ENCODE assay signal across 8 cellular contexts in the genomic region with DNA sequence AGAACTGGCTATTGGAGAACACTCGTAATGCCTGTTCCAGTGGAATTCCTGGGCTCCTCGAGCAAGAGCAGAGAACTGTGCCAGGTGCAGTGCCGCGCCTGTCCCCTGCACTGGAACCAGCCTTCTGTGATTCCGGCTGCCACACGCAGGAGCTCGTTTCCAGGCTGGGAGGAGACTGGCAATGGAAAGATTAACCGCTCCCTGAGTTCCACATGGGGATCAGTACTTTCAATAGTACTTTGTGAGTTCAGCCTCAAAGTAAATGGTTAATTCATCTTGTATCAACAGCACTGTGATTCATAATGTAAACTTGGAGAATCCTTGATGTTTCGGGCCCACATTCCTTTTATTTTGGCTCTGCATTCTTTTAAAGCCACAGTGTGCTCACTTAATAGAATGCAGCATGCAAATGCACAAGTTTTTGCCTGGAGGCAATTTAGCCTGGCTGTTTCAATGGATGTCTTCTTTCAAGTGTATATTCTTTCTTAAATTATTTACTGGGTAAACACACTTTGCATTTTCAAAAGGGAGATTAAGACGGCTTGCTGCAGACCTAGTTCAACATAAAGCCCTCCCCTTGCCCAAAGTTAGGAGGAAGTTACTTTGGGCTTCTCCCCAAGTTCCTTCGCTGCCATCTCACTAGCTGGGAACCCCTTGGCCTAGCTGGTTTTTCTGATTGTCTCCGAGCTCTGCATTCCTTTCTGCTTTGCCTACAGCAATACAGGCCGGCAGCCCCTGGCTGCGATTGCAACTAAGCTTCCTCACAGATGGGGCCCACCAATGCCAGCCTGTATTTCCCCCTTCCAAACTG.
DNase-seq lines count a peak whose midpoint lies in the region; ATAC-seq, FAIRE-seq and TF ChIP-seq lines count a peak whose summit lies in the region.

No MANE protein-coding gene starts in this region.

- H3K9me3 ChIP-seq in A549 (peaks cover 11% of the 10 kb centered on the region), HUES64 (ENCODE audit: insufficient read depth, low read depth, low read length) (no peaks in the 10 kb centered on the region), mesenchymal stem cell (ENCODE audit: control insufficient read depth, low read length) (no peaks in the 10 kb centered on the region)

- no peaks in the 10 kb centered on the region for H3K36me3 Mint-ChIP-seq in activated CD4-positive, alpha-beta T cell treated with anti-CD3 and anti-CD28 coated beads, Interleukin-2, amount 10 ng/mL, durations not matched to agents 24 days and 14 days (ENCODE audit: low read depth)

- H3K9ac ChIP-seq in HUES64 (ENCODE audit: low read depth, low read length): peak overlapping the region; percentile 45
- peak overlapping the region; percentile 72 for H3K9ac ChIP-seq in mesenchymal stem cell (ENCODE audit: low read length)

- peak overlapping the region; percentile 76 for H4K91ac ChIP-seq in mesenchymal stem cell (ENCODE audit: low read length)

- peak; percentile 82 to 89; a peak in 4 of 5 replicates for TF ChIP-seq EP300 in A549 (IDR thresholded peaks at IDR 0.05)

- no peaks in the 10 kb centered on the region; the same call in 1 of the 2 replicates for H3K27me3 ChIP-seq in HUES64 (ENCODE audit: insufficient read depth, low read length)
- H3K27me3 ChIP-seq in mesenchymal stem cell (ENCODE audit: control insufficient read depth in 1 of 2, insufficient read depth in 1 of 2, low read length in 2 of 2): no peaks in the 10 kb centered on the region

- H3K4me2 ChIP-seq in A549 (peak overlapping the region; percentile 71), mesenchymal stem cell (ENCODE audit: low read length, poor library complexity, severe bottlenecking) (peak overlapping the region; percentile 59)

- H2AFZ ChIP-seq in mesenchymal stem cell (ENCODE audit: low read depth, low read length): no peak overlapping the region

- intact Hi-C loops in activated CD4-positive, alpha-beta T cell treated with anti-CD3 and anti-CD28 coated beads, Interleukin-2, amount 10 ng/mL, durations not matched to agents 24 days and 14 days (cut with micrococcal nuclease): no loop called here

- peak overlapping the region; percentile 84 to 88 for H3K27ac ChIP-seq in A549
- peak overlapping the region; percentile 85 for H3K27ac ChIP-seq in HUES64 (ENCODE audit: low read depth, low read length)
- peak overlapping the region; percentile 96 for H3K27ac ChIP-seq in mesenchymal stem cell (ENCODE audit: low read length, poor library complexity, severe bottlenecking)

- H3K4me3 Mint-ChIP-seq in activated CD4-positive, alpha-beta T cell treated with anti-CD3 and anti-CD28 coated beads, Interleukin-2, amount 10 ng/mL, durations not matched to agents 24 days and 14 days: no peak overlapping the region

- H2AK5ac ChIP-seq in mesenchymal stem cell (ENCODE audit: low read length, severe bottlenecking): peak overlapping the region; percentile 99

- FAIRE-seq in A549 (lab: Jason Lieb, UNC): peak; percentile 99

- peak overlapping the region; percentile 55 for H2BK120ac ChIP-seq in mesenchymal stem cell (ENCODE audit: low read depth, low read length)

- peak; percentile 96 to 97 for DNase-seq in A549 (ENCODE audit: low read depth in 1 of 2, low spot score in 1 of 2)
- peak; percentile 36 for DNase-seq in dermis blood vessel endothelial cell
- peak; percentile 90 for DNase-seq in mesenchymal stem cell
- no peak for DNase-seq in activated CD4-positive, alpha-beta T cell treated with anti-CD3 and anti-CD28 coated beads, Interleukin-2, amount 10 ng/mL, durations not matched to agents 24 days and 14 days
- DNase-seq in activated naive CD4-positive, alpha-beta T cell treated with Interleukin-2 at 50 U/mL for 16 hours: no peak
- no peak for DNase-seq in HuH-7.5 (ENCODE audit: low spot score)

- no peaks in the 10 kb centered on the region for H3K9me3 Mint-ChIP-seq in activated CD4-positive, alpha-beta T cell treated with anti-CD3 and anti-CD28 coated beads, Interleukin-2, amount 10 ng/mL, durations not matched to agents 24 days and 14 days

- peaks cover 31% of the 10 kb centered on the region for H3K4me1 ChIP-seq in A549
- H3K4me1 ChIP-seq in HUES64 (ENCODE audit: insufficient read depth, low read length): peaks cover 71% of the 10 kb centered on the region
- peaks cover 27% of the 10 kb centered on the region for H3K4me1 ChIP-seq in mesenchymal stem cell (ENCODE audit: control insufficient read depth, insufficient read depth, low read depth, low read length)

- peak overlapping the region in 1 of 2 experiments; percentile 57 for H3K14ac ChIP-seq in mesenchymal stem cell (ENCODE audit: low read length in 2 of 2)

- peaks cover 25% of the 10 kb centered on the region for H3K4me1 Mint-ChIP-seq in activated CD4-positive, alpha-beta T cell treated with anti-CD3 and anti-CD28 coated beads, Interleukin-2, amount 10 ng/mL, durations not matched to agents 24 days and 14 days

- peak; percentile 51 to 67 for TF ChIP-seq RAD21 in A549 (conservative IDR thresholded peaks at IDR 0.05 in 1 of 2, IDR thresholded peaks at IDR 0.05 in 1 of 2)

- H2BK15ac ChIP-seq in mesenchymal stem cell (ENCODE audit: low read depth, poor library complexity, severe bottlenecking): no peak overlapping the region

- WGBS in A549 (ENCODE audit: missing lambda C conversion rate): 3% methylated on average over 14 of the region's 14 CpGs
- 11% methylated on average over 14 of the region's 14 CpGs for whole genome bisulfite sequencing in HUES64
- 7% methylated on average over 10 of the region's 14 CpGs for WGBS in mesenchymal stem cell

- no peaks in the 10 kb centered on the region for H3K27me3 Mint-ChIP-seq in activated CD4-positive, alpha-beta T cell treated with anti-CD3 and anti-CD28 coated beads, Interleukin-2, amount 10 ng/mL, durations not matched to agents 24 days and 14 days

- H4K8ac ChIP-seq in mesenchymal stem cell (ENCODE audit: low read length): peak overlapping the region; percentile 79

- no peak for TF ChIP-seq CTCF in A549 (IDR thresholded peaks at IDR 0.05)

- peak overlapping the region in 1 of 2 experiments; percentile 64 for H3K4ac ChIP-seq in mesenchymal stem cell (ENCODE audit: low read depth in 1 of 2, low read length in 2 of 2)

- CTCF ChIA-PET in A549 (lab: Yijun Ruan, JAX): interaction anchor here (0.7 to 2.4 kb wide), 4 partner anchors 90 to 276 kb away, joined by 3 to 7 read pairs (median 4); no protein-coding TSS in a partner anchor

- TF ChIP-seq POLR2A in A549 (IDR thresholded peaks at IDR 0.05; ENCODE audit: low read length): no peak

- H3K4me3 ChIP-seq in A549 (0 out of 3 replicates have a peak overlapping the region, but pooled peaks have one; percentile 7), HUES64 (ENCODE audit: low read length) (peak overlapping the region; percentile 28), mesenchymal stem cell (ENCODE audit: insufficient read depth in 1 of 2, low read depth in 1 of 2, low read length in 2 of 2) (peak overlapping the region; percentile 14 to 76)

- no peak overlapping the region for H3K27ac Mint-ChIP-seq in activated CD4-positive, alpha-beta T cell treated with anti-CD3 and anti-CD28 coated beads, Interleukin-2, amount 10 ng/mL, durations not matched to agents 24 days and 14 days

- POLR2A ChIA-PET in A549 (lab: Yijun Ruan, JAX): interaction anchor here (0.6 to 1.6 kb wide), 7 partner anchors 10 to 590 kb away, joined by 5 to 12 read pairs (median 6); no protein-coding TSS in a partner anchor

- no peak overlapping the region for H3K23ac ChIP-seq in mesenchymal stem cell (ENCODE audit: low read length in 2 of 2)

- ATAC-seq in A549 (peak; percentile 96 to 97), GM21390 (IDR thresholded peaks at IDR 0.05; ENCODE audit: unreplicated experiment) (no peak)

- no peaks in the 10 kb centered on the region for H3K36me3 ChIP-seq in HUES64 (ENCODE audit: insufficient read depth, low read length)
- peaks cover 3 to 4% of the 10 kb centered on the region in 2 experiments for H3K36me3 ChIP-seq in mesenchymal stem cell (ENCODE audit: control insufficient read depth in 1 of 2, insufficient read depth in 2 of 2, low read depth in 1 of 2, low read length in 2 of 2)

- peaks cover 7% of the 10 kb centered on the region for H3K79me1 ChIP-seq in mesenchymal stem cell (replicated peaks; ENCODE audit: low read length, poor library complexity, severe bottlenecking)

- H2BK12ac ChIP-seq in mesenchymal stem cell (ENCODE audit: low read length in 2 of 2): peak overlapping the region; percentile 91 to 96

- H3K18ac ChIP-seq in mesenchymal stem cell (ENCODE audit: low read depth in 1 of 2, low read length in 2 of 2): peak overlapping the region; percentile 82 to 96

- H2BK5ac ChIP-seq in mesenchymal stem cell (ENCODE audit: low read depth, low read length, poor library complexity, severe bottlenecking): peak overlapping the region; percentile 75

TF ChIP-seq in A549, 52 proteins besides CTCF, POLR2A, EP300 and RAD21 (continues in another document):
- TF ChIP-seq CEBPB (IDR thresholded peaks at IDR 0.05) (peak; percentile 42 to 64; a peak in 3 of 4 replicates), FOSL2 (IDR thresholded peaks at IDR 0.05) (peak; percentile 98), FOSL2 (CRISPR knock-in tag; IDR thresholded peaks at IDR 0.05) (peak; percentile 99), MAFK (IDR thresholded peaks at IDR 0.05; ENCODE audit: partially characterized antibody) (no peak), ZSCAN20 (CRISPR knock-in tag; IDR thresholded peaks at IDR 0.05) (no peak), EHF (CRISPR knock-in tag; IDR thresholded peaks at IDR 0.05) (no peak), EHMT2 (IDR thresholded peaks at IDR 0.05; ENCODE audit: low read depth) (no peak), JUN (IDR thresholded peaks at IDR 0.05) (peak; percentile 94 to 96), ZC3H11A (IDR thresholded peaks at IDR 0.05) (no peak), HOXA7 (CRISPR knock-in tag; IDR thresholded peaks at IDR 0.05) (no peak), RFX5 (IDR thresholded peaks at IDR 0.05) (no peak), CBX8 (IDR thresholded peaks at IDR 0.05) (no peak), SREBF2 (IDR thresholded peaks at IDR 0.05) (no peak), NFE2L2 (conservative IDR thresholded peaks at IDR 0.05; ENCODE audit: low read length) (no peak), CHD4 (IDR thresholded peaks at IDR 0.05; ENCODE audit: borderline replicate concordance) (no peak), KDM5A (IDR thresholded peaks at IDR 0.05) (no peak)

Comparison
In these comparisons a context has a peak if more than half of its experiments do, and no peak if none do; other contexts are left out.
1. DNase-seq: peak in A549 (2 of 2), dermis blood vessel endothelial cell (single experiment) and mesenchymal stem cell (single experiment); none in activated CD4-positive, alpha-beta T cell treated with anti-CD3 and anti-CD28 coated beads, Interleukin-2, amount 10 ng/mL, durations not matched to agents 24 days and 14 days (single experiment), activated naive CD4-positive, alpha-beta T cell treated with Interleukin-2 at 50 U/mL for 16 hours (single experiment) and HuH-7.5 (single experiment).
2. Peak in every context shown above with its lines, with median percentiles within 50 percentile points of each other: H3K27ac ChIP-seq and H3K4me3 ChIP-seq.